ENCODE assay signal across 8 cellular contexts in the genomic region with DNA sequence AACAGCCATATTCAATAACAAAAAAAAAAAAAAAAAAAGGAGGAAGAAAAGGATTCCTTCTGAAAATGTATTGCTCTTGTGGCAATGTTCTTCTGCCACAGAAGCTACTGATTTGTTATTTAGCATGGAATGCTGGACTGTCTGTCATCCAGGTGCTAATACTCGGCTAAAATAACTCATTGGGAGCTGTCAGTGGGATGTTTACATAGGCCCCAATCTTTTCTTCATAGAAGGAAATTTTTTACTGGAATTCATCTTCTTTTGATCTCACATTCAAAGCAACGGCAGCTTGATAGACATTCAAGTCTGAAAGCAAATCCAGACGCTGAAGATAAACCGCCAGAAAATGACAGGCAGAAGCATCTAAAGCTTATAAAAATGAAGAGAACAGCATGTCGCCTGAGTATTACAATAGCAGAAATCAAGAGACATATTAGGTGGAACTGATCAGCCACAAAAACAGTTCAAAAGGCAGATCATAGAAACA.
DNase-seq lines count a peak whose midpoint lies in the region; ATAC-seq and TF ChIP-seq lines count a peak whose summit lies in the region.

No MANE protein-coding gene starts in this region.

- H3K27ac ChIP-seq in lung (ENCODE audit: low read depth in 1 of 2, low read length in 1 of 2) (peak overlapping the region; percentile 85 to 92), suprapubic skin (peak overlapping the region; percentile 93)

- H3K36me3 Mint-ChIP-seq in activated CD4-positive, alpha-beta T cell treated with anti-CD3 and anti-CD28 coated beads, Interleukin-2, amount 10 ng/mL, durations not matched to agents 24 days and 14 days (ENCODE audit: low read depth): peaks cover 10% of the 10 kb centered on the region
- H3K36me3 Mint-ChIP-seq in activated naive CD4-positive, alpha-beta T cell treated with anti-CD3 and anti-CD28 coated beads, Interleukin-2, amount 50 U/mL, for 72 hours: peaks cover 0 to 26% of the 10 kb centered on the region in 2 donors

- no peak for TF ChIP-seq CTCF in lung (IDR thresholded peaks at IDR 0.05; ENCODE audit: control extremely low read depth, extremely low read depth)
- TF ChIP-seq CTCF in suprapubic skin (IDR thresholded peaks at IDR 0.05): no peak

- no peaks in the 10 kb centered on the region for H3K27me3 ChIP-seq in lung (ENCODE audit: control insufficient read depth, insufficient read depth)
- no peaks in the 10 kb centered on the region for H3K27me3 ChIP-seq in suprapubic skin

- H3K36me3 ChIP-seq in lung (ENCODE audit: control insufficient read depth in 2 of 2, insufficient read depth in 2 of 2, low read length in 2 of 2) (no peaks in the 10 kb centered on the region), suprapubic skin (no peaks in the 10 kb centered on the region)

- ATAC-seq in activated naive CD4-positive, alpha-beta T cell treated with anti-CD3 and anti-CD28 coated beads, Interleukin-2, amount 50 U/mL, for 72 hours: no peak
- ATAC-seq in lung (ENCODE audit: insufficient read depth, low FRiP score) (no peak), HG03439 (IDR thresholded peaks at IDR 0.05; ENCODE audit: unreplicated experiment) (no peak)

- H3K4me1 ChIP-seq in lung (ENCODE audit: control insufficient read depth in 2 of 2, insufficient read depth in 2 of 2, low read length in 2 of 2): peaks cover 11 to 31% of the 10 kb centered on the region in 2 donors
- H3K4me1 ChIP-seq in suprapubic skin: peaks cover 28% of the 10 kb centered on the region

- peak overlapping the region; percentile 98 for H3K27ac Mint-ChIP-seq in activated CD4-positive, alpha-beta T cell treated with anti-CD3 and anti-CD28 coated beads, Interleukin-2, amount 10 ng/mL, durations not matched to agents 24 days and 14 days
- H3K27ac Mint-ChIP-seq in activated naive CD4-positive, alpha-beta T cell treated with anti-CD3 and anti-CD28 coated beads, Interleukin-2, amount 50 U/mL, for 72 hours: peak overlapping the region; percentile 97 to 98

- no peak for TF ChIP-seq POLR2A in suprapubic skin (IDR thresholded peaks at IDR 0.05)

- H3K4me3 ChIP-seq in lung (no peak overlapping the region), suprapubic skin (peak overlapping the region; percentile 57)

- H3K4me1 Mint-ChIP-seq in activated CD4-positive, alpha-beta T cell treated with anti-CD3 and anti-CD28 coated beads, Interleukin-2, amount 10 ng/mL, durations not matched to agents 24 days and 14 days: peaks cover 52% of the 10 kb centered on the region

- intact Hi-C loops in activated CD4-positive, alpha-beta T cell treated with anti-CD3 and anti-CD28 coated beads, Interleukin-2, amount 10 ng/mL, durations not matched to agents 24 days and 14 days (cut with micrococcal nuclease): loop anchor here (5.0 kb wide), 1 partner anchor 361 kb away; no protein-coding TSS in a partner anchor

- no peak for DNase-seq in activated CD4-positive, alpha-beta T cell treated with anti-CD3 and anti-CD28 coated beads, Interleukin-2, amount 10 ng/mL, durations not matched to agents 24 days and 14 days
- DNase-seq in activated CD4-positive, alpha-beta T cell treated with anti-CD3 and anti-CD28 coated beads, Interleukin-2, amount 50 U/mL, for 4 hours: no peak
- DNase-seq in activated naive CD4-positive, alpha-beta T cell treated with anti-CD3 and anti-CD28 coated beads, Interleukin-2, amount 50 U/mL, for 72 hours (ENCODE audit: low spot score in 2 of 2): no peak
- DNase-seq in lung (ENCODE audit: low spot score) (no peak), suprapubic skin (ENCODE audit: low spot score in 2 of 2) (no peak), DMS79 treated with DMSO at 0.1 percent for 48 hours (lab: John Stamatoyannopoulos, UW) (no peak)
- DNase-seq in activated CD4-positive, CD25-positive, alpha-beta regulatory T cell treated with anti-CD3 and anti-CD28 coated beads, Interleukin-2, amount 50 U/mL, for 72 hours: no peak

- H3K9me3 ChIP-seq in lung (ENCODE audit: control insufficient read depth in 2 of 2, insufficient read depth in 1 of 2, low read length in 1 of 2): no peaks in the 10 kb centered on the region
- H3K9me3 ChIP-seq in suprapubic skin: no peaks in the 10 kb centered on the region

- 59 to 75% methylated on average over 5 of the region's 5 CpGs for WGBS in lung, 2 donors
- WGBS in suprapubic skin: 81% methylated on average over 5 of the region's 5 CpGs

- H3K9me3 Mint-ChIP-seq in activated CD4-positive, alpha-beta T cell treated with anti-CD3 and anti-CD28 coated beads, Interleukin-2, amount 10 ng/mL, durations not matched to agents 24 days and 14 days: no peaks in the 10 kb centered on the region
- H3K9me3 Mint-ChIP-seq in activated naive CD4-positive, alpha-beta T cell treated with anti-CD3 and anti-CD28 coated beads, Interleukin-2, amount 50 U/mL, for 72 hours: no peaks in the 10 kb centered on the region

- H3K27me3 Mint-ChIP-seq in activated CD4-positive, alpha-beta T cell treated with anti-CD3 and anti-CD28 coated beads, Interleukin-2, amount 10 ng/mL, durations not matched to agents 24 days and 14 days: no peaks in the 10 kb centered on the region

- H3K4me3 Mint-ChIP-seq in activated CD4-positive, alpha-beta T cell treated with anti-CD3 and anti-CD28 coated beads, Interleukin-2, amount 10 ng/mL, durations not matched to agents 24 days and 14 days: peak overlapping the region; percentile 96

- no peak for TF ChIP-seq EP300 in suprapubic skin (IDR thresholded peaks at IDR 0.05)
